ENCODE assay signal across 31 cellular contexts in the genomic region with DNA sequence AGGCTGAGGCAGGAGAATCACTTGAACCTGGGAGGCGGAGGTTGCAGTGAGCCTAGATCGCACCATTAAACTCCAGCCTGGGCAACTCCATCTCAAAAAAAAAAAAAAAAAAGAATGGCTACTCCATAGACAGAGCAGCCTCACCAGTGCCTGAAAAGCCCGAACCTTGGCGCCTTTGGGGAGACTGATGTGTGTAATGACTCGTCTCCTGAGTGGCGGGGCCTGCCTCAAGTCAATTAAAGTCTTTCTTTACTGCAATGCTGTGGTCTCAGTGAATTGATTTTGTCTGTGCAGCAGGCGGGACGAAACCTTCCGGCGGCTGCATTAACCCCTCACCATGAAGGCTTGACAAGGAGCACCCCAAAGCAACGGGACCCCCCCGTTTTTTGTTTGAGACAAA. TPM values are rescaled to one million over a fixed set of nuclear protein-coding genes. Genes with fewer than 3 reads are reported as not detected.
DNase-seq lines count a peak whose midpoint lies in the region; ATAC-seq and TF ChIP-seq lines count a peak whose summit lies in the region.
"Had no signal": no experiment of that assay in that cellular context is flagged by ENCODE, and none has a peak within 500 bp of the region (broad histone marks: within the 10 kb centered on the region; RNA-seq: fewer than 3 reads in every experiment).

No MANE protein-coding gene starts in this region.

- H3K9me3 Mint-ChIP-seq in activated naive CD8-positive, alpha-beta T cell treated with anti-CD3 and anti-CD28 coated beads, Interleukin-2, amount 50 U/mL, for 24 hours: no peaks in the 10 kb centered on the region
- H3K9me3 Mint-ChIP-seq in activated naive CD8-positive, alpha-beta T cell treated with anti-CD3 and anti-CD28 coated beads for 36 hours: peaks cover 5% of the 10 kb centered on the region
- H3K9me3 Mint-ChIP-seq in activated B cell treated with CpG ODN at 0.5 μM for 24 hours (no peaks in the 10 kb centered on the region), nephron (no peaks in the 10 kb centered on the region)

- intact Hi-C loops in activated B cell treated with CpG ODN at 0.5 μM for 24 hours (cut with micrococcal nuclease) (loop anchor here (5.0 kb wide), 1 partner anchor 283 kb away; the partner anchor contains the start of gene MAPK8IP3), posterior vena cava (cut with DNase I) (no loop called here)

- peaks cover 26% of the 10 kb centered on the region for H3K4me1 Mint-ChIP-seq in activated naive CD8-positive, alpha-beta T cell treated with anti-CD3 and anti-CD28 coated beads, Interleukin-2, amount 50 U/mL, for 24 hours
- H3K4me1 Mint-ChIP-seq in activated naive CD8-positive, alpha-beta T cell treated with anti-CD3 and anti-CD28 coated beads for 36 hours: peaks cover 12% of the 10 kb centered on the region
- H3K4me1 Mint-ChIP-seq in activated B cell treated with CpG ODN at 0.5 μM for 24 hours (peaks cover 24% of the 10 kb centered on the region), nephron (peaks cover 9% of the 10 kb centered on the region)

- H3K27ac Mint-ChIP-seq in activated naive CD8-positive, alpha-beta T cell treated with anti-CD3 and anti-CD28 coated beads, Interleukin-2, amount 50 U/mL, for 24 hours: peak overlapping the region; percentile 29
- no peak overlapping the region for H3K27ac Mint-ChIP-seq in activated naive CD8-positive, alpha-beta T cell treated with anti-CD3 and anti-CD28 coated beads for 36 hours
- H3K27ac Mint-ChIP-seq in activated B cell treated with CpG ODN at 0.5 μM for 24 hours (peak overlapping the region; percentile 50), nephron (peak overlapping the region; percentile 47 to 53 (median 49))

- CTCF ChIA-PET in activated B cell treated with CpG ODN at 0.5 μM for 24 hours (lab: Charles Lee): no interaction called here

- ATAC-seq in activated naive CD8-positive, alpha-beta T cell treated with anti-CD3 and anti-CD28 coated beads, Interleukin-2, amount 50 U/mL, for 24 hours: no peak
- no peak for ATAC-seq in activated B cell treated with CpG ODN at 0.5 μM for 24 hours (ENCODE audit: low read depth)
- ATAC-seq: foreskin keratinocyte, psoas muscle, Right ventricle myocardium inferior, sciatic nerve, SK-N-SH treated with all-trans-retinoic acid at 6 μM for 48 hours had no signal

- peaks cover 2% of the 10 kb centered on the region for H3K27me3 Mint-ChIP-seq in activated naive CD8-positive, alpha-beta T cell treated with anti-CD3 and anti-CD28 coated beads, Interleukin-2, amount 50 U/mL, for 24 hours
- no peaks in the 10 kb centered on the region for H3K27me3 Mint-ChIP-seq in activated naive CD8-positive, alpha-beta T cell treated with anti-CD3 and anti-CD28 coated beads for 36 hours
- H3K27me3 Mint-ChIP-seq in activated B cell treated with CpG ODN at 0.5 μM for 24 hours (no peaks in the 10 kb centered on the region), nephron (ENCODE audit: low read depth) (no peaks in the 10 kb centered on the region)
- H3K27me3 Mint-ChIP-seq: activated T-cell treated with anti-CD3 and anti-CD28 coated beads, Interleukin-2, amount 50 U/mL, for 24 hours had no signal

- H3K36me3 Mint-ChIP-seq in activated naive CD8-positive, alpha-beta T cell treated with anti-CD3 and anti-CD28 coated beads, Interleukin-2, amount 50 U/mL, for 24 hours (ENCODE audit: low read depth): no peaks in the 10 kb centered on the region
- peaks cover 5% of the 10 kb centered on the region for H3K36me3 Mint-ChIP-seq in activated naive CD8-positive, alpha-beta T cell treated with anti-CD3 and anti-CD28 coated beads for 36 hours
- H3K36me3 Mint-ChIP-seq in activated B cell treated with CpG ODN at 0.5 μM for 24 hours (ENCODE audit: low read depth) (peaks cover 4% of the 10 kb centered on the region), nephron (ENCODE audit: low read depth) (peaks cover 3% of the 10 kb centered on the region)

- no peak overlapping the region for H3K4me3 Mint-ChIP-seq in activated naive CD8-positive, alpha-beta T cell treated with anti-CD3 and anti-CD28 coated beads, Interleukin-2, amount 50 U/mL, for 24 hours
- no peak overlapping the region for H3K4me3 Mint-ChIP-seq in activated naive CD8-positive, alpha-beta T cell treated with anti-CD3 and anti-CD28 coated beads for 36 hours
- no peak overlapping the region for H3K4me3 Mint-ChIP-seq in activated B cell treated with CpG ODN at 0.5 μM for 24 hours
- peak overlapping the region in 1 of 3 experiments; percentile 60 for H3K4me3 Mint-ChIP-seq in nephron
- H3K4me3 Mint-ChIP-seq: activated T-cell treated with anti-CD3 and anti-CD28 coated beads, Interleukin-2, amount 50 U/mL, for 24 hours had no signal

- no peak for TF ChIP-seq CTCF in activated B cell treated with CpG ODN at 0.5 μM for 24 hours (IDR thresholded peaks at IDR 0.05)
- no peak for TF ChIP-seq CTCF in nephron (IDR thresholded peaks at IDR 0.05; ENCODE audit: unreplicated experiment in 3 of 3)

- POLR2A ChIA-PET in activated B cell treated with CpG ODN at 0.5 μM for 24 hours (lab: Charles Lee): interaction anchor here (0.7 to 1.2 kb wide), 2 partner anchors 57 to 61 kb away, joined by 3 read pairs; no protein-coding TSS in a partner anchor

- no peak for DNase-seq in activated naive CD8-positive, alpha-beta T cell treated with anti-CD3 and anti-CD28 coated beads, Interleukin-2, amount 50 U/mL, for 24 hours
- no peak for DNase-seq in activated naive CD8-positive, alpha-beta T cell treated with anti-CD3 and anti-CD28 coated beads for 36 hours
- DNase-seq in activated B cell treated with CpG ODN at 0.5 μM for 24 hours (no peak), posterior vena cava (ENCODE audit: low spot score) (no peak), T1000 (lab: John Stamatoyannopoulos, UW) (no peak)
- no peak for DNase-seq in activated effector memory CD4-positive, alpha-beta T cell treated with anti-CD3 and anti-CD28 coated beads, Interleukin-2, amount 50 U/mL, for 16 hours
- DNase-seq: activated CD4-positive, alpha-beta T cell treated with anti-CD3 and anti-CD28 coated beads for 1 hour; activated naive CD4-positive, alpha-beta T cell treated with anti-CD3 and anti-CD28 coated beads, Interleukin-2, amount 50 U/mL, for 16 hours; activated T-cell treated with anti-CD3 and anti-CD28 coated beads, Interleukin-2, amount 50 U/mL, for 24 hours; amygdala; COR-L47; DND-41; dorsolateral prefrontal cortex; esophagus squamous epithelium; foreskin keratinocyte; HCEC 1CT; head of caudate nucleus; left ventricle myocardium inferior; mesendoderm; NCI-H2029; NCI-H524 treated with DMSO at 0.1 percent for 48 hours; PC-9; psoas muscle; stimulated activated CD4-positive, alpha-beta T cell treated with anti-CD3 and anti-CD28 coated beads, Interleukin-12 subunit alpha, Interleukin-12 subunit beta, amount 100 ng/mL, for 4 hours; stimulated activated CD4-positive, alpha-beta T cell treated with anti-CD3 and anti-CD28 coated beads, Interleukin-2, amount 100 ng/mL, for 48 hours; T-helper 2 cell had no signal

RNA-seq across cellular contexts. Expression of gene UQCC4, which starts 3.5 kb away (rescaled TPM):
- 10 to 100 TPM; 24.4 to 24.6 TPM for total RNA-seq in activated naive CD8-positive, alpha-beta T cell treated with anti-CD3 and anti-CD28 coated beads for 36 hours
- total RNA-seq in activated B cell treated with CpG ODN at 0.5 μM for 24 hours: 15.4 and 18.2 TPM in 2 replicates
- total RNA-seq in posterior vena cava: 1 to 10 TPM; 8.9 to 9.9 TPM

RNA-seq across cellular contexts. Expression of gene PERCC1, which starts 6.8 kb away (rescaled TPM):
- under 1 TPM; 0.25 to 0.40 TPM for total RNA-seq in activated naive CD8-positive, alpha-beta T cell treated with anti-CD3 and anti-CD28 coated beads for 36 hours
- total RNA-seq in activated B cell treated with CpG ODN at 0.5 μM for 24 hours (0.24 and 0.33 TPM in 2 replicates), posterior vena cava (not detected)
- total RNA-seq: chondrocyte, esophagus squamous epithelium, foreskin keratinocyte, left ventricle myocardium inferior, PC-9, psoas muscle, sciatic nerve had no signal

RNA-seq across cellular contexts. Expression of gene UNKL, which starts 9.5 kb away (rescaled TPM):
- total RNA-seq in activated naive CD8-positive, alpha-beta T cell treated with anti-CD3 and anti-CD28 coated beads for 36 hours: 10 to 100 TPM; 22.6 to 24.2 TPM
- total RNA-seq in activated B cell treated with CpG ODN at 0.5 μM for 24 hours: 42.1 and 70.7 TPM in 2 replicates
- 10 to 100 TPM in 1 of 2 donors, 1 to 10 TPM in 1; 9.9 to 11.3 TPM for total RNA-seq in posterior vena cava

RNA-seq across cellular contexts. Expression of gene CCDC154, which starts 20.3 kb away (rescaled TPM):
- total RNA-seq in activated naive CD8-positive, alpha-beta T cell treated with anti-CD3 and anti-CD28 coated beads for 36 hours: 1 to 10 TPM; 1.3 TPM
- total RNA-seq in activated B cell treated with CpG ODN at 0.5 μM for 24 hours (5.1 and 6.7 TPM in 2 replicates), posterior vena cava (under 1 TPM; 0.42 to 0.76 TPM)

RNA-seq across cellular contexts. Expression of gene CLCN7, which starts 50.8 kb away (rescaled TPM):
- 10 to 100 TPM; 45.0 to 48.8 TPM for total RNA-seq in activated naive CD8-positive, alpha-beta T cell treated with anti-CD3 and anti-CD28 coated beads for 36 hours
- 127 and 144 TPM in 2 replicates for total RNA-seq in activated B cell treated with CpG ODN at 0.5 μM for 24 hours
- 10 to 100 TPM; 35.8 to 52.6 TPM for total RNA-seq in posterior vena cava
